14 cellular contexts compared by ENCODE assay signal in the genomic region with DNA sequence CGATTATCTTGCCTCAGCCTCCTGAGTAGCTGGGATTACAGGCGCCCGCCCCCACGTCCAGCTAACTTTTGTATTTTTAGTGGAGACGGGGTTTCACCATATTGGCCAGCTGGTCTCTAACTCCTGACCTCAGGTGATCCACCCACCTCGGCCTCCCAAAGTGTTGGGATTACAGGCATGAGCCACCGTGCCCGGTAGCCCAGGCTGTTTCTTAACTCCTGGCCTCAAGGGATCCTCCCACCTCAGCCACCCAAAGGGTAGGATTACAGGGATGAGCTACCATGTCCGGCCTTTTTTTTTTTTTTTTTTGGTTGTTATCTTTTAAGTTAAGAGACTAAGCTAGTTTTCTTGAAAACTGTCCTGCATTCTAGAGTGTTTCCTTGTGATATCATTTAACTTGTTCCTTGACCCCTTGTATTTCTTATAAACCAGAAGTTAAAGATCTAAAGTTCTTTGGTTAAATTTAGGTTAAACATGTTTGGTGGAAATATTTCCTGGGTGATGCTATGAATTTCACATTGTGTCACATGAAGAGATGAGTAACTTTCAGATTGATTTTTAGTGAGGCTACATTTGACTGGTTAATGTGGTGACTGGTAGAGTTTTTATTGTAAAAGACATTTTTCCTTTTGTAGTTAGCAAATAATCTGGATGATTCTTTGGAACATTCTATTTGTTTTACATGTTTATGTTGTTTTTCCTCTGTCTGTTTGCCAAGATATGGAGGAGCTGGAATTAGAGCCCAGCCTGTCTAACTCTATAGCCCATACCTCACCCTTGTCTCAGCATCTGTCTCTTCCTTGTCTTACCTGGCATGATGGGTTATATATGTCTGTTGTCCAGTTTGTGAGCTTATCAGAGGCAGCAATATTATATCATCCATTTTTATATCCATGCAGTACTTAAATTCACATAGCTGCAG. TPM values are rescaled to one million over a fixed set of nuclear protein-coding genes. Genes with fewer than 3 reads are reported as not detected.
DNase-seq lines count a peak whose midpoint lies in the region; ATAC-seq and TF ChIP-seq lines count a peak whose summit lies in the region.
"Had no signal": no experiment of that assay in that cellular context is flagged by ENCODE, and none has a peak within 500 bp of the region (broad histone marks: within the 10 kb centered on the region; RNA-seq: fewer than 3 reads in every experiment).

No MANE protein-coding gene starts in this region.

- H3K27me3 ChIP-seq in foreskin keratinocyte: no peaks in the 10 kb centered on the region
- H3K27me3 ChIP-seq: upper lobe of left lung had no signal

- intact Hi-C loops in activated CD4-positive, alpha-beta T cell treated with anti-CD3 and anti-CD28 coated beads for 36 hours (cut with DNase I, micrococcal nuclease): loop anchor here (1.0 to 5.0 kb wide), 4 partner anchors 35 to 187 kb away; partner anchors contain the start of genes CIAO1 (in 1 of the 2), SNRNP200 (in 1 of the 2) and TMEM127 (in 1 of the 2)
- intact Hi-C loops in activated CD4-positive, alpha-beta memory T cell treated with anti-CD3 and anti-CD28 coated beads for 36 hours (cut with micrococcal nuclease): loop anchor here (2.0 to 5.0 kb wide), 5 partner anchors 16 to 197 kb away; partner anchors contain the start of genes ARID5A, ITPRIPL1 and STARD7

- H3K27ac Mint-ChIP-seq in activated CD4-positive, alpha-beta T cell treated with anti-CD3 and anti-CD28 coated beads for 36 hours: peak overlapping the region; percentile 89
- H3K27ac Mint-ChIP-seq in activated CD4-positive, alpha-beta memory T cell treated with anti-CD3 and anti-CD28 coated beads for 36 hours: peak overlapping the region; percentile 87

- H3K4me1 Mint-ChIP-seq in activated CD4-positive, alpha-beta T cell treated with anti-CD3 and anti-CD28 coated beads for 36 hours: peaks cover 62% of the 10 kb centered on the region
- H3K4me1 Mint-ChIP-seq in activated CD4-positive, alpha-beta memory T cell treated with anti-CD3 and anti-CD28 coated beads for 36 hours (ENCODE audit: low read depth): peaks cover 75% of the 10 kb centered on the region

- H3K9me3 Mint-ChIP-seq in activated CD4-positive, alpha-beta T cell treated with anti-CD3 and anti-CD28 coated beads for 36 hours (ENCODE audit: low read depth): no peaks in the 10 kb centered on the region
- H3K9me3 Mint-ChIP-seq in activated CD4-positive, alpha-beta memory T cell treated with anti-CD3 and anti-CD28 coated beads for 36 hours: no peaks in the 10 kb centered on the region

- H3K27ac ChIP-seq in foreskin keratinocyte: no peak overlapping the region

- H3K27me3 Mint-ChIP-seq in activated CD4-positive, alpha-beta T cell treated with anti-CD3 and anti-CD28 coated beads for 36 hours: no peaks in the 10 kb centered on the region
- H3K27me3 Mint-ChIP-seq in activated CD4-positive, alpha-beta memory T cell treated with anti-CD3 and anti-CD28 coated beads for 36 hours: no peaks in the 10 kb centered on the region

- peak; percentile 15 for DNase-seq in activated CD4-positive, alpha-beta T cell treated with anti-CD3 and anti-CD28 coated beads for 36 hours
- no peak for DNase-seq in activated CD4-positive, alpha-beta T cell treated with anti-CD3 and anti-CD28 coated beads for 4 hours
- DNase-seq in GM12865 (ENCODE audit: low read depth) (peak; percentile 31), iris pigment epithelial cell (ENCODE audit: low read depth) (peak; percentile 74), foreskin keratinocyte (no peak), NCI-H146 (lab: John Stamatoyannopoulos, UW) (no peak)
- no peak for DNase-seq in activated CD4-positive, alpha-beta memory T cell treated with anti-CD3 and anti-CD28 coated beads for 36 hours
- DNase-seq: MV-4-11; NCI-H2171 treated with DMSO at 0.1 percent for 48 hours; nucleus accumbens; stimulated activated CD4-positive, alpha-beta T cell treated with anti-CD3 and anti-CD28 coated beads, Interleukin-12 subunit alpha, Interleukin-12 subunit beta, amount 100 ng/mL, for 4 hours; upper lobe of left lung had no signal

- CTCF ChIA-PET in activated CD4-positive, alpha-beta T cell treated with anti-CD3 and anti-CD28 coated beads for 36 hours (lab: Charles Lee): interaction anchor here (1.1 to 1.2 kb wide), 2 partner anchors 11 to 13 kb away, joined by 3 read pairs; no protein-coding TSS in a partner anchor
- CTCF ChIA-PET in activated CD4-positive, alpha-beta memory T cell treated with anti-CD3 and anti-CD28 coated beads for 36 hours (lab: Charles Lee): interaction anchor here (1.3 kb wide), 1 partner anchor 187 kb away, joined by 3 read pairs; no protein-coding TSS in a partner anchor

- H3K4me3 Mint-ChIP-seq in activated CD4-positive, alpha-beta T cell treated with anti-CD3 and anti-CD28 coated beads for 36 hours: peak overlapping the region; percentile 26
- H3K4me3 Mint-ChIP-seq in activated CD4-positive, alpha-beta memory T cell treated with anti-CD3 and anti-CD28 coated beads for 36 hours: peak overlapping the region; percentile 40

- peaks cover 69% of the 10 kb centered on the region for H3K36me3 Mint-ChIP-seq in activated CD4-positive, alpha-beta T cell treated with anti-CD3 and anti-CD28 coated beads for 36 hours (ENCODE audit: low read depth)
- H3K36me3 Mint-ChIP-seq in activated CD4-positive, alpha-beta memory T cell treated with anti-CD3 and anti-CD28 coated beads for 36 hours: peaks cover 61% of the 10 kb centered on the region

- no peaks in the 10 kb centered on the region for H3K4me1 ChIP-seq in foreskin keratinocyte

- ATAC-seq in activated CD4-positive, alpha-beta T cell treated with anti-CD3 and anti-CD28 coated beads for 36 hours: peak; percentile 37
- ATAC-seq in foreskin keratinocyte (no peak), HG03025 (IDR thresholded peaks at IDR 0.05; ENCODE audit: low FRiP score, unreplicated experiment) (no peak)
- ATAC-seq: HCT116 had no signal

- H3K4me3 ChIP-seq in GM12865 (ENCODE audit: low read depth, low read length): no peak overlapping the region; the same call in 1 of the 2 replicates
- H3K4me3 ChIP-seq: upper lobe of left lung had no signal

- TF ChIP-seq CTCF in GM12865 (IDR thresholded peaks at IDR 0.05; ENCODE audit: insufficient read depth, low read depth, low read length, missing control alignments) (no peak), foreskin keratinocyte (conservative IDR thresholded peaks at IDR 0.05) (no peak)

- POLR2A ChIA-PET in activated CD4-positive, alpha-beta T cell treated with anti-CD3 and anti-CD28 coated beads for 36 hours (lab: Charles Lee): no interaction called here
- POLR2A ChIA-PET in activated CD4-positive, alpha-beta memory T cell treated with anti-CD3 and anti-CD28 coated beads for 36 hours (lab: Charles Lee): interaction anchor here (0.6 to 7.2 kb wide), 8 partner anchors 16 to 189 kb away, joined by 3 to 36 read pairs (median 4); partner anchors contain the start of genes ITPRIPL1 and SNRNP200

RNA-seq across cellular contexts. Expression of gene NCAPH, which starts 5.2 kb away (rescaled TPM):
- 10 to 100 TPM; 77.7 to 83.2 TPM for total RNA-seq in activated CD4-positive, alpha-beta T cell treated with anti-CD3 and anti-CD28 coated beads for 36 hours
- 10 to 100 TPM; 96.9 to 98.8 TPM for total RNA-seq in activated CD4-positive, alpha-beta memory T cell treated with anti-CD3 and anti-CD28 coated beads for 36 hours
- total RNA-seq in foreskin keratinocyte: 32.7 and 44.7 TPM in 2 replicates
- 30.8 and 41.6 TPM in 2 replicates for polyA plus RNA-seq in foreskin keratinocyte

RNA-seq across cellular contexts. Expression of gene ITPRIPL1, which starts 15.6 kb away (rescaled TPM):
- 10 to 100 TPM; 24.8 to 28.4 TPM for total RNA-seq in activated CD4-positive, alpha-beta T cell treated with anti-CD3 and anti-CD28 coated beads for 36 hours
- total RNA-seq in activated CD4-positive, alpha-beta memory T cell treated with anti-CD3 and anti-CD28 coated beads for 36 hours: 10 to 100 TPM; 30.2 TPM
- total RNA-seq in foreskin keratinocyte: 7.2 and 7.7 TPM in 2 replicates
- polyA plus RNA-seq in foreskin keratinocyte: 3.2 and 3.5 TPM in 2 replicates

RNA-seq across cellular contexts. Expression of gene SNRNP200, which starts 35.4 kb away (rescaled TPM):
- 100 to 1,000 TPM; 176 to 198 TPM for total RNA-seq in activated CD4-positive, alpha-beta T cell treated with anti-CD3 and anti-CD28 coated beads for 36 hours
- 100 to 1,000 TPM; 165 to 175 TPM for total RNA-seq in activated CD4-positive, alpha-beta memory T cell treated with anti-CD3 and anti-CD28 coated beads for 36 hours
- total RNA-seq in foreskin keratinocyte: 86.0 and 94.9 TPM in 2 replicates
- 73.5 and 80.9 TPM in 2 replicates for polyA plus RNA-seq in foreskin keratinocyte

Comparison
In these comparisons a context has a peak if more than half of its experiments do, and no peak if none do; other contexts are left out.
1. DNase-seq: peak in activated CD4-positive, alpha-beta T cell treated with anti-CD3 and anti-CD28 coated beads for 36 hours (single experiment), GM12865 (single experiment) and iris pigment epithelial cell (single experiment); none in activated CD4-positive, alpha-beta T cell treated with anti-CD3 and anti-CD28 coated beads for 4 hours (0 of 2), activated CD4-positive, alpha-beta memory T cell treated with anti-CD3 and anti-CD28 coated beads for 36 hours (single experiment), foreskin keratinocyte (0 of 2) and NCI-H146 (single experiment).